In the genomic region with DNA sequence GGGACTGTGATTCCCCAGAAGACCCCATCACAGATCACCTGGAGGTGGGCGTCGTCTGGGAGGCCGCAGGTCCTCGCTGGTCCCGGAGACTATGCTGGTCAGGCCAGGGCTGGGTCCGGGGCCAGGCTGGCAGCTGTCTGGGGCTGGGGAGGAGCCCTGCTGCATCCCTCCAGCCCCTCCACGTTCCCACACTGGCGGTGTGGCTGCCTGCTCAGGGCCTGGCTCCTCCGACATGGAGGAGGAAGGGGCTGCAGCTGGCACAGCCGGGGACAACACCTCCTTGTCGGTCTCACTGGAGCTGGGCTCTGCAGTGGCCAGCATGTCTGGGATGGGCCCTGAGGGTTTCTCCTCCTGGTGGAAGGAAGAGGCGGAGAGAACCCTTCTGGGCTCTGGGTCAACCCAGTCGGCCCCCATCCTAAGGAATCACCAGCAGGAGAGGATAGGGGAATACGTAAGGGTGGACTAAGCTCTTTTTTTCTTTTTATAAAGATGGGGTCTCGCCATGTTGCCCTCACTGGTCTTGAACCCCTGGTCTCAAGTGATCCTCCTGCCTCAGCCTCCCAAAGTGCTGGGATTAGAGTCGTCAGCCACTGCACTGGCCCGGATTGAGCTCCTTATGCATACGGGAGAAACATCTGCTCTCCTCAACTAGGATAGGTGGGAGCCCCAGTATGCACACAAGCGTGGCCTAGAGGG, we compare ENCODE assay signal across 8 cellular contexts. TPM values are rescaled to one million over a fixed set of nuclear protein-coding genes. Genes with fewer than 3 reads are reported as not detected.
DNase-seq lines count a peak whose midpoint lies in the region; ATAC-seq lines count a peak whose summit lies in the region.

No MANE protein-coding gene starts in this region.

- H3K4me3 Mint-ChIP-seq in activated naive CD8-positive, alpha-beta T cell: peak overlapping the region; percentile 92
- peak overlapping the region; percentile 85 to 98 (median 96) for H3K4me3 Mint-ChIP-seq in immature natural killer cell
- H3K4me3 Mint-ChIP-seq in stimulated activated naive CD8-positive, alpha-beta T cell treated with anti-CD3 and anti-CD28 coated beads, Interleukin-15, amount 100 ng/mL, for 72 hours: peak overlapping the region; percentile 84 to 99

- H3K9ac ChIP-seq in HUES6 (ENCODE audit: low read length): peak overlapping the region; percentile 99

- DNase-seq in immature natural killer cell: no peak
- no peak for DNase-seq in stimulated activated naive CD8-positive, alpha-beta T cell treated with anti-CD3 and anti-CD28 coated beads, Interleukin-15, amount 100 ng/mL, for 72 hours
- no peak for DNase-seq in NCI-H748 treated with DMSO at 0.1 percent for 48 hours (lab: John Stamatoyannopoulos, UW)
- DNase-seq in CD1c-positive myeloid dendritic cell (ENCODE audit: extremely low spot score): no peak
- DNase-seq in NCI-H2171 (lab: John Stamatoyannopoulos, UW): no peak

- peak overlapping the region; percentile 94; the same call in 1 of the 2 replicates for H3K27ac ChIP-seq in HUES6 (ENCODE audit: low read depth, low read length)

- peaks cover 40% of the 10 kb centered on the region for H3K4me1 Mint-ChIP-seq in activated naive CD8-positive, alpha-beta T cell (ENCODE audit: low read depth)
- peaks cover 42 to 56% of the 10 kb centered on the region in 2 donors for H3K4me1 Mint-ChIP-seq in immature natural killer cell
- peaks cover 61% of the 10 kb centered on the region for H3K4me1 Mint-ChIP-seq in stimulated activated naive CD8-positive, alpha-beta T cell treated with anti-CD3 and anti-CD28 coated beads, Interleukin-15, amount 100 ng/mL, for 72 hours

- peak overlapping the region; percentile 95 for H3K4me3 ChIP-seq in HUES6 (ENCODE audit: low read depth, low read length)

- peak overlapping the region; percentile 98 for H3K27ac Mint-ChIP-seq in activated naive CD8-positive, alpha-beta T cell
- H3K27ac Mint-ChIP-seq in immature natural killer cell: peak overlapping the region; percentile 91 to 99 (median 94)
- peak overlapping the region; percentile 94 to 100 for H3K27ac Mint-ChIP-seq in stimulated activated naive CD8-positive, alpha-beta T cell treated with anti-CD3 and anti-CD28 coated beads, Interleukin-15, amount 100 ng/mL, for 72 hours

- H3K9me3 ChIP-seq in HUES6 (ENCODE audit: control insufficient read depth, insufficient read depth, low read depth, low read length): peaks cover 3% of the 10 kb centered on the region; the same call in 1 of the 2 replicates

- H3K9me3 Mint-ChIP-seq in activated naive CD8-positive, alpha-beta T cell (ENCODE audit: low read depth): no peaks in the 10 kb centered on the region
- H3K9me3 Mint-ChIP-seq in immature natural killer cell: no peaks in the 10 kb centered on the region
- H3K9me3 Mint-ChIP-seq in stimulated activated naive CD8-positive, alpha-beta T cell treated with anti-CD3 and anti-CD28 coated beads, Interleukin-15, amount 100 ng/mL, for 72 hours: no peaks in the 10 kb centered on the region

- no peak for ATAC-seq in stimulated activated naive CD8-positive, alpha-beta T cell treated with anti-CD3 and anti-CD28 coated beads, Interleukin-15, amount 100 ng/mL, for 72 hours
- ATAC-seq in GM21515 (IDR thresholded peaks at IDR 0.05; ENCODE audit: unreplicated experiment): no peak

- H3K27me3 ChIP-seq in HUES6 (ENCODE audit: control insufficient read depth, insufficient read depth, low read length): no peaks in the 10 kb centered on the region

- H3K36me3 Mint-ChIP-seq in activated naive CD8-positive, alpha-beta T cell: no peaks in the 10 kb centered on the region
- peaks cover 0 to 3% (median 0%) of the 10 kb centered on the region in 3 donors for H3K36me3 Mint-ChIP-seq in immature natural killer cell

- H3K4me1 ChIP-seq in HUES6 (ENCODE audit: control insufficient read depth, insufficient read depth, low read length): peaks cover 20% of the 10 kb centered on the region

- no peaks in the 10 kb centered on the region for H3K36me3 ChIP-seq in HUES6 (ENCODE audit: control insufficient read depth, insufficient read depth, low read length)

- no peaks in the 10 kb centered on the region for H3K27me3 Mint-ChIP-seq in activated naive CD8-positive, alpha-beta T cell
- H3K27me3 Mint-ChIP-seq in immature natural killer cell (ENCODE audit: low read depth in 3 of 3): peaks cover 23 to 45% (median 31%) of the 10 kb centered on the region in 3 donors
- no peaks in the 10 kb centered on the region for H3K27me3 Mint-ChIP-seq in stimulated activated naive CD8-positive, alpha-beta T cell treated with anti-CD3 and anti-CD28 coated beads, Interleukin-15, amount 100 ng/mL, for 72 hours

RNA-seq across cellular contexts. Expression of gene ZNF414, which starts 0.8 kb away (rescaled TPM):
- 10 to 100 TPM in 1 of 3 donors, 1 to 10 TPM in 2; 6.0 to 20.8 (median 8.3) TPM for polyA plus RNA-seq in immature natural killer cell

RNA-seq across cellular contexts. Expression of gene PRAM1, which starts 10.7 kb away (rescaled TPM):
- polyA plus RNA-seq in immature natural killer cell: 1 to 10 TPM; 1.9 to 3.7 (median 2.5) TPM
